14 cellular contexts compared by ENCODE assay signal in genomic region chr4:37188100-37188499, GRCh38. TPM values are rescaled to one million over a fixed set of nuclear protein-coding genes. Genes with fewer than 3 reads are reported as not detected.
DNase-seq lines count a peak whose midpoint lies in the region; ATAC-seq and TF ChIP-seq lines count a peak whose summit lies in the region.
"Had no signal": no experiment of that assay in that cellular context is flagged by ENCODE, and none has a peak within 500 bp of the region (broad histone marks: within the 10 kb centered on the region; RNA-seq: fewer than 3 reads in every experiment).

No MANE protein-coding gene starts in this region.

- no peak overlapping the region for H3K23ac ChIP-seq in mesendoderm (ENCODE audit: low read length)

- H3K27ac ChIP-seq in Panc1 (ENCODE audit: low read length), result no peak overlapping the region
- H3K27ac ChIP-seq in mesendoderm (ENCODE audit: low read depth, low read length), result no peak overlapping the region

- peaks cover 5% of the 10 kb centered on the region for H3K27me3 Mint-ChIP-seq in activated naive CD8-positive, alpha-beta T cell treated with anti-CD3 and anti-CD28 coated beads, Interleukin-2, amount 50 U/mL, for 24 hours

- H3K9ac ChIP-seq in mesendoderm (ENCODE audit: low read length), result no peak overlapping the region

- TF ChIP-seq CTCF in GM13976 (IDR thresholded peaks at IDR 0.05; ENCODE audit: borderline replicate concordance, control extremely low read depth, extremely low read depth, insufficient read depth, missing control alignments) (peak; percentile 26), Panc1 (IDR thresholded peaks at IDR 0.05) (0 out of 2 replicates have a peak, but pooled peaks have one; percentile 25)

- no peaks in the 10 kb centered on the region for H3K79me1 ChIP-seq in mesendoderm (ENCODE audit: low read length)

- no peak overlapping the region for H2BK120ac ChIP-seq in mesendoderm (ENCODE audit: low read depth, low read length)

- no CpG with 5 or more reads among the region's 10 CpGs for WGBS in mesendoderm (ENCODE audit: extremely low coverage, insufficient coverage, low lambda C conversion rate)

- H3K4ac ChIP-seq in mesendoderm (ENCODE audit: low read depth, low read length), result no peak overlapping the region

- H3K4me2 ChIP-seq in mesendoderm (ENCODE audit: low read length), result no peak overlapping the region

- H3K27me3 ChIP-seq in Panc1 (ENCODE audit: control insufficient read depth, insufficient read depth, low read length) (no peaks in the 10 kb centered on the region), mesendoderm (ENCODE audit: insufficient read depth, low read length, poor library complexity) (no peaks in the 10 kb centered on the region)

- H3K4me3 Mint-ChIP-seq in activated naive CD8-positive, alpha-beta T cell treated with anti-CD3 and anti-CD28 coated beads, Interleukin-2, amount 50 U/mL, for 24 hours, result no peak overlapping the region
- H3K4me3 Mint-ChIP-seq: brain had no signal

- no peaks in the 10 kb centered on the region for H3K4me1 ChIP-seq in Panc1 (ENCODE audit: control insufficient read depth, insufficient read depth, low read length)
- no peaks in the 10 kb centered on the region for H3K4me1 ChIP-seq in mesendoderm (ENCODE audit: control insufficient read depth, low read depth, low read length)

- H3K79me2 ChIP-seq in mesendoderm (ENCODE audit: control insufficient read depth, insufficient read depth, low read length), result no peaks in the 10 kb centered on the region

- intact Hi-C loops in Panc1 (cut with micrococcal nuclease; ENCODE audit: unreplicated experiment), result no loop called here

- BruUV-seq in Panc1 (replicated peaks; lab: Mats Ljungman, UMichigan), result no TSS peak

- no peaks in the 10 kb centered on the region for H3K9me3 ChIP-seq in Panc1 (ENCODE audit: control insufficient read depth, insufficient read depth, low read depth, low read length)

- H2AK5ac ChIP-seq in mesendoderm (ENCODE audit: low read length), result no peak overlapping the region

- H3K9me3 Mint-ChIP-seq in activated naive CD8-positive, alpha-beta T cell treated with anti-CD3 and anti-CD28 coated beads, Interleukin-2, amount 50 U/mL, for 24 hours, result peaks cover 14% of the 10 kb centered on the region
- H3K9me3 Mint-ChIP-seq: brain had no signal

- H4K8ac ChIP-seq in mesendoderm (ENCODE audit: low read depth, low read length), result no peak overlapping the region

- H2BK5ac ChIP-seq in mesendoderm (ENCODE audit: low read length), result no peak overlapping the region

- POLR2A ChIA-PET in Panc1 (lab: Charles Lee), result no interaction called here

- CTCF ChIA-PET in Panc1 (lab: Charles Lee), result no interaction called here

- H2BK15ac ChIP-seq in mesendoderm (replicated peaks; ENCODE audit: low read depth), result no peak overlapping the region

- no peaks in the 10 kb centered on the region for H3K36me3 Mint-ChIP-seq in activated naive CD8-positive, alpha-beta T cell treated with anti-CD3 and anti-CD28 coated beads, Interleukin-2, amount 50 U/mL, for 24 hours (ENCODE audit: low read depth)
- H3K36me3 Mint-ChIP-seq: brain had no signal

- H3K4me3 ChIP-seq in Panc1 (ENCODE audit: low read depth in 2 of 2, low read length in 2 of 2) (no peak overlapping the region), mesendoderm (ENCODE audit: low read length) (no peak overlapping the region)

- H3K4me1 Mint-ChIP-seq in activated naive CD8-positive, alpha-beta T cell treated with anti-CD3 and anti-CD28 coated beads, Interleukin-2, amount 50 U/mL, for 24 hours, result no peaks in the 10 kb centered on the region
- H3K4me1 Mint-ChIP-seq: brain had no signal

- ATAC-seq in Panc1, result no peak
- no peak for ATAC-seq in HG03135 (IDR thresholded peaks at IDR 0.05; ENCODE audit: unreplicated experiment)
- no peak for ATAC-seq in activated naive CD8-positive, alpha-beta T cell treated with anti-CD3 and anti-CD28 coated beads, Interleukin-2, amount 50 U/mL, for 24 hours

- H3K18ac ChIP-seq in mesendoderm (ENCODE audit: low read length), result no peak overlapping the region

- DNase-seq in activated CD4-positive, alpha-beta T cell treated with anti-CD3 and anti-CD28 coated beads for 48 hours, result peak; percentile 13
- no peak for DNase-seq in activated CD4-positive, alpha-beta T cell treated with anti-CD3 and anti-CD28 coated beads for 4 hours
- DNase-seq in GM13976 (ENCODE audit: low spot score) (no peak), Panc1 (ENCODE audit: low read depth, low spot score) (no peak), mesendoderm (peak; percentile 61), NOMO-1 treated with dmso at 0.1 percent for 144 hours (lab: John Stamatoyannopoulos, UW; ENCODE audit: unreplicated experiment) (no peak)
- no peak for DNase-seq in activated naive CD8-positive, alpha-beta T cell treated with anti-CD3 and anti-CD28 coated beads, Interleukin-2, amount 50 U/mL, for 24 hours
- DNase-seq: activated CD4-positive, alpha-beta T cell treated with anti-CD3 and anti-CD28 coated beads for 1 hour; activated effector memory CD4-positive, alpha-beta T cell treated with Interleukin-2 at 50 U/mL for 16 hours; effector memory CD4-positive, alpha-beta T cell; NCI-H1417; stimulated activated CD4-positive, alpha-beta T cell treated with anti-CD3 and anti-CD28 coated beads, Interleukin-1b, Interleukin-23, amount 100 ng/mL, for 48 hours had no signal

- H4K5ac ChIP-seq in mesendoderm (ENCODE audit: low read length), result no peak overlapping the region

- in situ Hi-C loops in GM13976 (cut with MboI; ENCODE audit: low sequenced_read_pairs, unreplicated experiment), result no loop called here
- in situ Hi-C loops in Panc1 (cut with HindIII; ENCODE audit: low pct_unique_long_range_greater_than_20kb, low sequenced_read_pairs), result no loop called here

- no peak overlapping the region for H3K27ac Mint-ChIP-seq in activated naive CD8-positive, alpha-beta T cell treated with anti-CD3 and anti-CD28 coated beads, Interleukin-2, amount 50 U/mL, for 24 hours
- H3K27ac Mint-ChIP-seq: brain had no signal

- no peak overlapping the region for H3K56ac ChIP-seq in mesendoderm (ENCODE audit: low read length)

- H3K36me3 ChIP-seq in Panc1 (ENCODE audit: control insufficient read depth, insufficient read depth, low read length), result no peaks in the 10 kb centered on the region; the same call in 1 of the 2 replicates
- H3K36me3 ChIP-seq in mesendoderm (ENCODE audit: control insufficient read depth, insufficient read depth, low read length), result no peaks in the 10 kb centered on the region

RNA-seq across cellular contexts. Expression of gene NWD2, which starts 56.4 kb away (rescaled TPM):
- not detected for total RNA-seq in Panc1 (2021; ENCODE audit: unreplicated experiment)
- not detected for polyA plus RNA-seq in Panc1 (2012; ENCODE audit: insufficient read length)
- polyA plus RNA-seq in mesendoderm (2013, experiment 1 of 2), result 0.41 TPM
- polyA plus RNA-seq in mesendoderm (2013, experiment 2 of 2), result 0.36 TPM

Comparison
In these comparisons a context has a peak if more than half of its experiments do, and no peak if none do; other contexts are left out.
1. DNase-seq: peak in activated CD4-positive, alpha-beta T cell treated with anti-CD3 and anti-CD28 coated beads for 48 hours (single experiment) and mesendoderm (single experiment); none in activated CD4-positive, alpha-beta T cell treated with anti-CD3 and anti-CD28 coated beads for 4 hours (0 of 2), GM13976 (single experiment), Panc1 (single experiment), activated naive CD8-positive, alpha-beta T cell treated with anti-CD3 and anti-CD28 coated beads, Interleukin-2, amount 50 U/mL, for 24 hours (single experiment) and NOMO-1 treated with dmso at 0.1 percent for 144 hours (single experiment).